ENCODE assay signal across 17 cellular contexts in the genomic region with DNA sequence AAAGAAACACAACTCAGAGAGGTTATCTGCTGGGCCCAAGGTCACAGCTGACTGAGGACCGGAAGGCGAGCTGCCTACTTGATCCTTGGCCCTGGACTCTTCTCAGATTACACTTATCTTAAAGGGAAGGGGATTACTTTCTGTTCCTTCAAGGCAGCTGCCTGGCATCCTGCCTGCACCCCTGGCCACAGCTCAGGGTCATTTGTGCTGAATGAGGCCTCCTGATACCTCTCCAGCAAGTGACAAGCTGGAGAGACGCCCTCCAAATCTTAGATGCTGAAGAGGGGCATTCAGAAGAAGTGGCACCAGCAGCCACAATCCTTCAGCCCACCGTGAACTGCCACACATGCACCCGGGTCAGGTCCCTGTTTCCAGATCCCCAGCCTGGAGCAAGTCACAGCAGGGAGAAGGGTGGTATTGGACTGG. TPM values are rescaled to one million over a fixed set of nuclear protein-coding genes. Genes with fewer than 3 reads are reported as not detected.
DNase-seq lines count a peak whose midpoint lies in the region; ATAC-seq and TF ChIP-seq lines count a peak whose summit lies in the region.
"Had no signal": no experiment of that assay in that cellular context is flagged by ENCODE, and none has a peak within 500 bp of the region (broad histone marks: within the 10 kb centered on the region; RNA-seq: fewer than 3 reads in every experiment).

No MANE protein-coding gene starts in this region.

- H3K9me3 ChIP-seq in mesenchymal stem cell (ENCODE audit: control insufficient read depth, low read length) (no peaks in the 10 kb centered on the region), spleen (no peaks in the 10 kb centered on the region), A673 (ENCODE audit: low read depth, low read length, poor library complexity, severe bottlenecking) (no peaks in the 10 kb centered on the region)
- no peaks in the 10 kb centered on the region for H3K9me3 ChIP-seq in naive thymus-derived CD4-positive, alpha-beta T cell (ENCODE audit: control insufficient read depth in 2 of 3, low read length in 3 of 3)
- H3K9me3 ChIP-seq: MG63 had no signal

- no peak overlapping the region for H2BK5ac ChIP-seq in mesenchymal stem cell (ENCODE audit: low read depth, low read length, poor library complexity, severe bottlenecking)

- peaks cover 20% of the 10 kb centered on the region for H3K4me1 ChIP-seq in mesenchymal stem cell (ENCODE audit: control insufficient read depth, insufficient read depth, low read depth, low read length)
- peaks cover 28 to 91% (median 69%) of the 10 kb centered on the region in 6 donors for H3K4me1 ChIP-seq in spleen
- H3K4me1 ChIP-seq in A673 (ENCODE audit: insufficient read depth, low read length, poor library complexity, severe bottlenecking) = peaks cover 36% of the 10 kb centered on the region
- H3K4me1 ChIP-seq in naive thymus-derived CD4-positive, alpha-beta T cell (ENCODE audit: control insufficient read depth in 2 of 2, insufficient read depth in 2 of 2, low read length in 2 of 2) = peaks cover 7 to 9% of the 10 kb centered on the region in 2 donors

- H3K4ac ChIP-seq in mesenchymal stem cell (ENCODE audit: low read depth in 1 of 2, low read length in 2 of 2) = no peak overlapping the region

- H3K23ac ChIP-seq in mesenchymal stem cell (ENCODE audit: low read length in 2 of 2) = no peak overlapping the region

- CTCF ChIA-PET in WTC11 (lab: Charles Lee) = interaction anchor here (1.1 to 3.3 kb wide), 4 partner anchors 23 to 125 kb away, joined by 3 to 17 read pairs (median 6); no protein-coding TSS in a partner anchor
- CTCF ChIA-PET in A673 (lab: Charles Lee) = no interaction called here
- CTCF ChIA-PET in naive thymus-derived CD4-positive, alpha-beta T cell (lab: Charles Lee) = no interaction called here

- H3K4me3 ChIP-seq in mesenchymal stem cell (ENCODE audit: insufficient read depth in 1 of 2, low read depth in 1 of 2, low read length in 2 of 2) (no peak overlapping the region), spleen (no peak overlapping the region), A673 (ENCODE audit: low read depth, low read length, poor library complexity, severe bottlenecking) (no peak overlapping the region)
- H3K4me3 ChIP-seq in naive thymus-derived CD4-positive, alpha-beta T cell (ENCODE audit: low read length) = no peak overlapping the region
- H3K4me3 ChIP-seq: lung, MG63, skin epidermis had no signal

- H2AK5ac ChIP-seq in mesenchymal stem cell (ENCODE audit: low read length, severe bottlenecking) = no peak overlapping the region

- H3K36me3 ChIP-seq in mesenchymal stem cell (ENCODE audit: control insufficient read depth in 1 of 2, insufficient read depth in 2 of 2, low read depth in 1 of 2, low read length in 2 of 2) (no peaks in the 10 kb centered on the region), spleen (peaks cover 0 to under 1% (median 0%) of the 10 kb centered on the region in 6 donors), A673 (ENCODE audit: insufficient read depth, low read length, poor library complexity, severe bottlenecking) (no peaks in the 10 kb centered on the region)
- no peaks in the 10 kb centered on the region for H3K36me3 ChIP-seq in naive thymus-derived CD4-positive, alpha-beta T cell (ENCODE audit: control insufficient read depth in 2 of 3, insufficient read depth in 3 of 3, low read length in 3 of 3)
- H3K36me3 ChIP-seq: MG63 had no signal

- H3K18ac ChIP-seq in mesenchymal stem cell (ENCODE audit: low read depth in 1 of 2, low read length in 2 of 2) = no peak overlapping the region

- H3K9me3 Mint-ChIP-seq in WTC11 = no peaks in the 10 kb centered on the region
- H3K9me3 Mint-ChIP-seq in naive thymus-derived CD4-positive, alpha-beta T cell = no peaks in the 10 kb centered on the region
- H3K9me3 Mint-ChIP-seq: activated T-cell treated with anti-CD3 and anti-CD28 coated beads, Interleukin-2, amount 50 U/mL, for 72 hours; stimulated activated memory B cell treated with anti-CD40 and anti-IgM and Interleukin-4, amounts not matched to agents 10 μg/mL and 1 μg/mL and 100 μg/mL, for 72 hours had no signal

- TF ChIP-seq CTCF in WTC11 (IDR thresholded peaks at IDR 0.05) (no peak), spleen (IDR thresholded peaks at IDR 0.05 in 8 of 11, conservative IDR thresholded peaks at IDR 0.05 in 3 of 11) (no peak), A673 (conservative IDR thresholded peaks at IDR 0.05; ENCODE audit: low read depth, low read length) (no peak), GM10266 (IDR thresholded peaks at IDR 0.05; ENCODE audit: control insufficient read depth, insufficient read depth, low read depth, missing control alignments) (no peak)

- peak overlapping the region; percentile 12 for H2BK15ac ChIP-seq in mesenchymal stem cell (ENCODE audit: low read depth, poor library complexity, severe bottlenecking)

- H4K8ac ChIP-seq in mesenchymal stem cell (ENCODE audit: low read length) = no peak overlapping the region

- ATAC-seq in WTC11 = no peak
- no peak for ATAC-seq in GM18861 (IDR thresholded peaks at IDR 0.05; ENCODE audit: unreplicated experiment)
- ATAC-seq in naive thymus-derived CD4-positive, alpha-beta T cell = no peak
- ATAC-seq: activated CD8-positive, alpha-beta T cell treated with anti-CD3 and anti-CD28 coated beads, Interleukin-2, amount 10 ng/mL, durations not matched to agents 7 days and 5 days; activated T-cell treated with anti-CD3 and anti-CD28 coated beads, Interleukin-2, amount 50 U/mL, for 72 hours; SK-N-SH treated with all-trans-retinoic acid at 6 μM for 48 hours; stimulated activated memory B cell treated with anti-CD40 and anti-IgM and Interleukin-4, amounts not matched to agents 10 μg/mL and 1 μg/mL and 100 μg/mL, for 72 hours had no signal

- no peak overlapping the region for H2BK12ac ChIP-seq in mesenchymal stem cell (ENCODE audit: low read length in 2 of 2)

- no peak overlapping the region for H3K9ac ChIP-seq in mesenchymal stem cell (ENCODE audit: low read length)

- H3K27me3 ChIP-seq in mesenchymal stem cell (ENCODE audit: control insufficient read depth in 1 of 2, insufficient read depth in 1 of 2, low read length in 2 of 2) (peaks cover 33 to 44% of the 10 kb centered on the region in 2 experiments), spleen (replicated peaks in 1 of 7) (peaks cover 0 to 20% (median 0%) of the 10 kb centered on the region in 7 donors), A673 (replicated peaks; ENCODE audit: insufficient read depth, low read depth, low read length, poor library complexity) (no peaks in the 10 kb centered on the region)
- H3K27me3 ChIP-seq in naive thymus-derived CD4-positive, alpha-beta T cell (ENCODE audit: control insufficient read depth in 2 of 2, insufficient read depth in 2 of 2, low read length in 2 of 2) = no peaks in the 10 kb centered on the region
- H3K27me3 ChIP-seq: MG63 had no signal

- H3K27ac Mint-ChIP-seq in WTC11 = peak overlapping the region; percentile 98
- peak overlapping the region in 1 of 9 donors; percentile 51 for H3K27ac Mint-ChIP-seq in naive thymus-derived CD4-positive, alpha-beta T cell
- H3K27ac Mint-ChIP-seq: activated CD8-positive, alpha-beta T cell treated with anti-CD3 and anti-CD28 coated beads, Interleukin-2, amount 10 ng/mL, durations not matched to agents 7 days and 5 days; activated T-cell treated with anti-CD3 and anti-CD28 coated beads, Interleukin-2, amount 50 U/mL, for 72 hours; stimulated activated memory B cell treated with anti-CD40 and anti-IgM and Interleukin-4, amounts not matched to agents 10 μg/mL and 1 μg/mL and 100 μg/mL, for 72 hours had no signal

- H3K4me2 ChIP-seq in mesenchymal stem cell (ENCODE audit: low read length, poor library complexity, severe bottlenecking) = no peak overlapping the region

- intact Hi-C loops in spleen (cut with DNase I; ENCODE audit: low total_unique reads) = no loop called here
- intact Hi-C loops in A673 (cut with micrococcal nuclease; ENCODE audit: unreplicated experiment) = no loop called here
- intact Hi-C loops in naive thymus-derived CD4-positive, alpha-beta T cell (cut with micrococcal nuclease) = no loop called here

- H3K4me3 Mint-ChIP-seq in WTC11 = peak overlapping the region; percentile 1; the same call in 1 of the 2 replicates
- peak overlapping the region in 1 of 10 donors; percentile 66 for H3K4me3 Mint-ChIP-seq in naive thymus-derived CD4-positive, alpha-beta T cell
- H3K4me3 Mint-ChIP-seq: activated CD8-positive, alpha-beta T cell treated with anti-CD3 and anti-CD28 coated beads, Interleukin-2, amount 10 ng/mL, durations not matched to agents 7 days and 5 days; activated T-cell treated with anti-CD3 and anti-CD28 coated beads, Interleukin-2, amount 50 U/mL, for 72 hours; stimulated activated memory B cell treated with anti-CD40 and anti-IgM and Interleukin-4, amounts not matched to agents 10 μg/mL and 1 μg/mL and 100 μg/mL, for 72 hours had no signal

- H3K27ac ChIP-seq in mesenchymal stem cell (ENCODE audit: low read length, poor library complexity, severe bottlenecking) = no peak overlapping the region
- H3K27ac ChIP-seq in spleen = peak overlapping the region; percentile 9 to 82 (median 77)
- H3K27ac ChIP-seq in A673 (ENCODE audit: low read depth, low read length, poor library complexity, severe bottlenecking) = no peak overlapping the region
- no peak overlapping the region for H3K27ac ChIP-seq in naive thymus-derived CD4-positive, alpha-beta T cell (ENCODE audit: low read depth, low read length)

- no peak overlapping the region for H4K91ac ChIP-seq in mesenchymal stem cell (ENCODE audit: low read length)

- no peaks in the 10 kb centered on the region for H3K36me3 Mint-ChIP-seq in WTC11
- peaks cover 0 to 6% (median 0%) of the 10 kb centered on the region in 5 donors for H3K36me3 Mint-ChIP-seq in naive thymus-derived CD4-positive, alpha-beta T cell
- H3K36me3 Mint-ChIP-seq: stimulated activated memory B cell treated with anti-CD40 and anti-IgM and Interleukin-4, amounts not matched to agents 10 μg/mL and 1 μg/mL and 100 μg/mL, for 72 hours had no signal

- TF ChIP-seq POLR2A in spleen (IDR thresholded peaks at IDR 0.05) = no peak

- H3K79me1 ChIP-seq in mesenchymal stem cell (replicated peaks; ENCODE audit: low read length, poor library complexity, severe bottlenecking) = no peaks in the 10 kb centered on the region

- peaks cover 18% of the 10 kb centered on the region for H3K27me3 Mint-ChIP-seq in WTC11 (ENCODE audit: low read depth)
- H3K27me3 Mint-ChIP-seq in naive thymus-derived CD4-positive, alpha-beta T cell = peaks cover 0 to 29% (median 0%) of the 10 kb centered on the region in 5 donors

- BruUV-seq in A673 (replicated peaks; lab: Mats Ljungman, UMichigan) = no TSS peak

- POLR2A ChIA-PET in WTC11 (lab: Charles Lee) = interaction anchor here (0.8 kb wide), 1 partner anchor 19 kb away, joined by 4 read pairs; no protein-coding TSS in a partner anchor
- POLR2A ChIA-PET in A673 (lab: Charles Lee; ENCODE audit: low non-redundant PET) = interaction anchor here (0.5 kb wide), 1 partner anchor 108 kb away, joined by 6 read pairs; the partner anchor contains the start of gene UBB
- POLR2A ChIA-PET in naive thymus-derived CD4-positive, alpha-beta T cell (lab: Charles Lee) = no interaction called here

- H3K14ac ChIP-seq in mesenchymal stem cell (ENCODE audit: low read length in 2 of 2) = no peak overlapping the region

- no peak overlapping the region for H2BK120ac ChIP-seq in mesenchymal stem cell (ENCODE audit: low read depth, low read length)

- WGBS in mesenchymal stem cell = 71% methylated on average over 5 of the region's 5 CpGs
- 34 to 77% (median 70%) methylated on average over 5 of the region's 5 CpGs for WGBS in spleen, 5 donors

- DNase-seq in OCI-M1 (lab: John Stamatoyannopoulos, UW) = peak; percentile 71
- DNase-seq in WTC11 (ENCODE audit: low spot score) = no peak
- no peak for DNase-seq in mesenchymal stem cell
- DNase-seq in spleen = no peak
- no peak for DNase-seq in A673 (ENCODE audit: low spot score)
- no peak for DNase-seq in naive thymus-derived CD4-positive, alpha-beta T cell
- no peak for DNase-seq in GM10266 (ENCODE audit: extremely low spot score)
- DNase-seq: activated CD8-positive, alpha-beta T cell treated with anti-CD3 and anti-CD28 coated beads, Interleukin-2, amount 10 ng/mL, durations not matched to agents 7 days and 5 days; activated T-cell treated with anti-CD3 and anti-CD28 coated beads, Interleukin-2, amount 50 U/mL, for 72 hours; MG63; NCI-H187; NCI-H446 had no signal

- H3K4me1 Mint-ChIP-seq in WTC11 = peaks cover 84% of the 10 kb centered on the region
- peaks cover 3 to 16% (median 14%) of the 10 kb centered on the region in 7 donors for H3K4me1 Mint-ChIP-seq in naive thymus-derived CD4-positive, alpha-beta T cell

- H2AFZ ChIP-seq in mesenchymal stem cell (ENCODE audit: low read depth, low read length) = no peak overlapping the region

RNA-seq across cellular contexts. Expression of gene LRRC75A, which starts 3.4 kb away (rescaled TPM):
- total RNA-seq in WTC11 (2021) = 13.7 to 22.9 TPM (median 14.7 TPM) in 3 replicates
- 0.44 TPM for polyA plus RNA-seq in mesenchymal stem cell (2013, experiment 1 of 2)
- 0.48 TPM for polyA plus RNA-seq in mesenchymal stem cell (2013, experiment 2 of 2)
- 10 to 100 TPM; 12.1 to 26.4 (median 22.3) TPM for total RNA-seq in spleen
- polyA plus RNA-seq in spleen = 10 to 100 TPM in 1 of 3 donors, 1 to 10 TPM in 2; 4.2 to 10.5 (median 4.8) TPM
- 2.8 and 3.6 TPM in 2 replicates for total RNA-seq in A673 (2021)
- total RNA-seq in naive thymus-derived CD4-positive, alpha-beta T cell = 1 to 10 TPM in 4 of 5 experiments, under 1 TPM in 1; 0.92 to 5.2 (median 3.8) TPM
- polyA plus RNA-seq in naive thymus-derived CD4-positive, alpha-beta T cell = 1 to 10 TPM; 1.7 to 2.6 TPM

Comparison
In these comparisons a context has a peak if more than half of its experiments do, and no peak if none do; other contexts are left out.
1. H3K27ac ChIP-seq: peak in spleen (8 of 8); none in mesenchymal stem cell (single experiment), A673 (single experiment) and naive thymus-derived CD4-positive, alpha-beta T cell (single experiment).